Comparison of ENCODE assay signal across 17 cellular contexts in genomic region chr11:67522844-67523555, GRCh38. TPM values are rescaled to one million over a fixed set of nuclear protein-coding genes. Genes with fewer than 3 reads are reported as not detected.
DNase-seq lines count a peak whose midpoint lies in the region; ATAC-seq, FAIRE-seq and TF ChIP-seq lines count a peak whose summit lies in the region.
"Had no signal": no experiment of that assay in that cellular context is flagged by ENCODE, and none has a peak within 500 bp of the region (broad histone marks: within the 10 kb centered on the region; RNA-seq: fewer than 3 reads in every experiment).

Gene CABP2 (minus strand): TSS chr11:67523446. CDS start chr11:67523326, 120 bp downstream.

- no peak within 1 kb of the TSS for H2AFZ ChIP-seq in mesenchymal stem cell (ENCODE audit: low read depth, low read length)

- no peak within 1 kb of the TSS for H3K4me2 ChIP-seq in mesenchymal stem cell (ENCODE audit: low read length, poor library complexity, severe bottlenecking)
- H3K4me2 ChIP-seq: A549 had no signal

- H3K79me1 ChIP-seq in mesenchymal stem cell (replicated peaks; ENCODE audit: low read length, poor library complexity, severe bottlenecking), result no peaks in the 10 kb centered on the region

- no peak for FAIRE-seq in D721Med (lab: Jason Lieb, UNC)
- FAIRE-seq: A549, GM19239 had no signal

- peak within 1 kb of the TSS; percentile 12 for H2BK15ac ChIP-seq in mesenchymal stem cell (ENCODE audit: low read depth, poor library complexity, severe bottlenecking)

- no peak within 1 kb of the TSS for H2BK120ac ChIP-seq in mesenchymal stem cell (ENCODE audit: low read depth, low read length)

- no peak within 1 kb of the TSS for H2BK12ac ChIP-seq in mesenchymal stem cell (ENCODE audit: low read length in 2 of 2)

- 89% methylated on average over 22 of the region's 23 CpGs for WGBS in mesenchymal stem cell
- WGBS in psoas muscle, 3 donors, result 35 to 52% (median 35%) methylated on average over 23 of the region's 23 CpGs

- TF ChIP-seq CTCF in D721Med (IDR thresholded peaks at IDR 0.05; ENCODE audit: insufficient read depth, missing control alignments) (no peak), Panc1 (IDR thresholded peaks at IDR 0.05) (no peak), psoas muscle (IDR thresholded peaks at IDR 0.05) (no peak)

- DNase-seq in D341Med (ENCODE audit: low spot score) (peak; percentile 67), D721Med (ENCODE audit: insufficient read length, low spot score) (peak; percentile 60), Panc1 (ENCODE audit: low read depth, low spot score) (no peak), mesenchymal stem cell (no peak), DMS114 treated with DMSO at 0.1 percent for 48 hours (lab: John Stamatoyannopoulos, UW; ENCODE audit: unreplicated experiment) (no peak), psoas muscle (no peak), substantia nigra (lab: John Stamatoyannopoulos, UW) (no peak)
- DNase-seq: BE2C; CD4-positive, alpha-beta memory T cell; DMS53; GF-D8 had no signal

- H2BK5ac ChIP-seq in mesenchymal stem cell (ENCODE audit: low read depth, low read length, poor library complexity, severe bottlenecking), result no peak within 1 kb of the TSS

- H3K23ac ChIP-seq in mesenchymal stem cell (ENCODE audit: low read length in 2 of 2), result no peak within 1 kb of the TSS

- no peak within 1 kb of the TSS for H4K91ac ChIP-seq in mesenchymal stem cell (ENCODE audit: low read length)

- H3K9me3 ChIP-seq in Panc1 (ENCODE audit: control insufficient read depth, insufficient read depth, low read depth, low read length) (no peaks in the 10 kb centered on the region), mesenchymal stem cell (ENCODE audit: control insufficient read depth, low read length) (peaks cover 3% of the 10 kb centered on the region), psoas muscle (no peaks in the 10 kb centered on the region)
- H3K9me3 ChIP-seq: A549, BE2C had no signal

- H3K14ac ChIP-seq in mesenchymal stem cell (ENCODE audit: low read length in 2 of 2), result no peak within 1 kb of the TSS

- BruUV-seq in Panc1 (replicated peaks; lab: Mats Ljungman, UMichigan), result no TSS peak

- ATAC-seq in Panc1, result 0 out of 2 replicates have a peak, but pooled peaks have one; percentile 40
- ATAC-seq in psoas muscle, result no peak
- ATAC-seq in HG03135 (IDR thresholded peaks at IDR 0.05; ENCODE audit: unreplicated experiment), result no peak

- no peak within 1 kb of the TSS for H3K4ac ChIP-seq in mesenchymal stem cell (ENCODE audit: low read depth in 1 of 2, low read length in 2 of 2)

- no peak within 1 kb of the TSS for H3K9ac ChIP-seq in mesenchymal stem cell (ENCODE audit: low read length)

- POLR2A ChIA-PET in Panc1 (lab: Charles Lee), result no interaction called here

- H3K36me3 ChIP-seq in Panc1 (ENCODE audit: control insufficient read depth, insufficient read depth, low read length), result no peaks in the 10 kb centered on the region
- H3K36me3 ChIP-seq in mesenchymal stem cell (ENCODE audit: control insufficient read depth in 1 of 2, insufficient read depth in 2 of 2, low read depth in 1 of 2, low read length in 2 of 2), result no peaks in the 10 kb centered on the region
- H3K36me3 ChIP-seq in psoas muscle (ENCODE audit: insufficient read depth in 1 of 2, low read depth in 1 of 2), result no peaks in the 10 kb centered on the region
- H3K36me3 ChIP-seq: BE2C had no signal

- in situ Hi-C loops in Panc1 (cut with HindIII; ENCODE audit: low pct_unique_long_range_greater_than_20kb, low sequenced_read_pairs), result no loop called here

- H2AK5ac ChIP-seq in mesenchymal stem cell (ENCODE audit: low read length, severe bottlenecking), result no peak within 1 kb of the TSS

- H3K18ac ChIP-seq in mesenchymal stem cell (ENCODE audit: low read depth in 1 of 2, low read length in 2 of 2), result no peak within 1 kb of the TSS

- H3K4me3 ChIP-seq in Panc1 (ENCODE audit: low read depth in 2 of 2, low read length in 2 of 2), result no peak within 1 kb of the TSS
- no peak within 1 kb of the TSS for H3K4me3 ChIP-seq in mesenchymal stem cell (ENCODE audit: insufficient read depth in 1 of 2, low read depth in 1 of 2, low read length in 2 of 2)
- no peak within 1 kb of the TSS for H3K4me3 ChIP-seq in psoas muscle
- H3K4me3 ChIP-seq: A549 had no signal

- H3K27me3 ChIP-seq in Panc1 (ENCODE audit: control insufficient read depth, insufficient read depth, low read length) (no peaks in the 10 kb centered on the region), mesenchymal stem cell (ENCODE audit: control insufficient read depth in 1 of 2, insufficient read depth in 1 of 2, low read length in 2 of 2) (peaks cover 3 to 58% of the 10 kb centered on the region in 2 experiments), psoas muscle (ENCODE audit: insufficient read depth in 3 of 3, low read length in 2 of 3) (peaks cover 0 to 11% (median 9%) of the 10 kb centered on the region in 3 donors)
- H3K27me3 ChIP-seq: BE2C had no signal

- H3K27ac ChIP-seq in Panc1 (ENCODE audit: low read length) (no peak within 1 kb of the TSS), mesenchymal stem cell (ENCODE audit: low read length, poor library complexity, severe bottlenecking) (no peak within 1 kb of the TSS), psoas muscle (no peak within 1 kb of the TSS), substantia nigra (ENCODE audit: low read depth, low read length, poor library complexity, severe bottlenecking) (no peak within 1 kb of the TSS)
- H3K27ac ChIP-seq: A549 had no signal

- peaks cover 3% of the 10 kb centered on the region; the same call in 1 of the 2 replicates for H3K4me1 ChIP-seq in Panc1 (ENCODE audit: control insufficient read depth, insufficient read depth, low read length)
- peaks cover 3% of the 10 kb centered on the region for H3K4me1 ChIP-seq in mesenchymal stem cell (ENCODE audit: control insufficient read depth, insufficient read depth, low read depth, low read length)
- no peaks in the 10 kb centered on the region for H3K4me1 ChIP-seq in psoas muscle
- H3K4me1 ChIP-seq: A549, BE2C had no signal

- no peak within 1 kb of the TSS for H4K8ac ChIP-seq in mesenchymal stem cell (ENCODE audit: low read length)

- intact Hi-C loops in Panc1 (cut with micrococcal nuclease; ENCODE audit: unreplicated experiment) (no loop called here), psoas muscle (cut with DNase I) (no loop called here)

- CTCF ChIA-PET in Panc1 (lab: Charles Lee), result no interaction called here

RNA-seq across cellular contexts. Expression of gene CABP2, which starts in this region (rescaled TPM):
- total RNA-seq in Panc1 (2021; ENCODE audit: unreplicated experiment), result not detected
- polyA plus RNA-seq in Panc1 (2012; ENCODE audit: insufficient read length), result not detected
- not detected for polyA plus RNA-seq in mesenchymal stem cell (2013, experiment 1 of 2)
- not detected for polyA plus RNA-seq in mesenchymal stem cell (2013, experiment 2 of 2)
- not detected for total RNA-seq in psoas muscle
- polyA plus RNA-seq in psoas muscle, result not detected
- total RNA-seq: CD4-positive, alpha-beta memory T cell; H4; HT1080 had no signal
- polyA plus RNA-seq: A549; AG04450; CD4-positive, alpha-beta memory T cell had no signal

Comparison
In these comparisons a context has a peak if more than half of its experiments do, and no peak if none do; other contexts are left out.
1. Peak in ATAC-seq in Panc1; RNA of the gene not detected or under 1 TPM.
2. DNase-seq: peak in D341Med (single experiment) and D721Med (single experiment); none in Panc1 (single experiment), mesenchymal stem cell (single experiment), DMS114 treated with DMSO at 0.1 percent for 48 hours (single experiment), psoas muscle (0 of 2) and substantia nigra (0 of 49).